Comparison of ENCODE assay signal across 14 cellular contexts in genomic region chr16:6018848-6019489, GRCh38.
DNase-seq lines count a peak whose midpoint lies in the region; ATAC-seq, FAIRE-seq and TF ChIP-seq lines count a peak whose summit lies in the region.
"Had no signal": no experiment of that assay in that cellular context is flagged by ENCODE, and none has a peak within 500 bp of the region (broad histone marks: within the 10 kb centered on the region; RNA-seq: fewer than 3 reads in every experiment).

No MANE protein-coding gene starts in this region.

- H3K18ac ChIP-seq in H1 (ENCODE audit: extremely low read depth, low read length), result no peak overlapping the region; the same call in none of the 2 replicates

- no peaks in the 10 kb centered on the region for H4K20me1 ChIP-seq in H1 (replicated peaks in 1 of 2; ENCODE audit: control insufficient read depth in 1 of 2, insufficient read depth in 2 of 2, low read length in 2 of 2)

- no peak overlapping the region for H3K56ac ChIP-seq in H1 (replicated peaks; ENCODE audit: insufficient read length, low read depth, low read length)

- DNase-seq in DMS79 (lab: John Stamatoyannopoulos, UW), result peak; percentile 37
- DNase-seq in NCI-H69 (lab: John Stamatoyannopoulos, UW), result peak; percentile 16
- DNase-seq in H1 (ENCODE audit: low read depth in 1 of 2, low spot score in 2 of 2), result peak in 1 of 2 experiments; percentile 67
- no peak for DNase-seq in mucosa of descending colon
- DNase-seq in NCI-H345 (lab: John Stamatoyannopoulos, UW), result no peak
- DNase-seq in Peyer's patch, result no peak
- no peak for DNase-seq in NCI-H1930 (lab: John Stamatoyannopoulos, UW)
- DNase-seq: activated CD4-positive, alpha-beta T cell treated with anti-CD3 and anti-CD28 coated beads, Interleukin-2, amount 50 U/mL, for 1 hour; activated T-cell treated with anti-CD3 and anti-CD28 coated beads, Interleukin-2, amount 50 U/mL, for 4 hours; hippocampal formation; SJCRH30; stimulated activated CD4-positive, alpha-beta T cell treated with anti-CD3 and anti-CD28 coated beads, Interleukin-4, amount 100 ng/mL, for 4 hours had no signal

- H3K4ac ChIP-seq in H1 (replicated peaks; ENCODE audit: insufficient read length, low read depth, low read length), result no peak overlapping the region

- intact Hi-C loops in mucosa of descending colon (cut with DNase I, micrococcal nuclease), result no loop called here

- no peaks in the 10 kb centered on the region for H3K9me3 ChIP-seq in H1 (ENCODE audit: insufficient read depth in 2 of 2, low read depth in 1 of 2, low read length in 1 of 2)
- no peaks in the 10 kb centered on the region for H3K9me3 ChIP-seq in mucosa of descending colon
- peaks cover 0 to 10% (median 0%) of the 10 kb centered on the region in 4 donors for H3K9me3 ChIP-seq in Peyer's patch
- H3K9me3 ChIP-seq: SJCRH30 had no signal

- no peak overlapping the region for H2BK20ac ChIP-seq in H1 (ENCODE audit: low read length)

- TF ChIP-seq CTCF in H1 (IDR thresholded peaks at IDR 0.05; ENCODE audit: control extremely low read depth in 1 of 3, insufficient read depth in 1 of 3, low read depth in 1 of 3, low read length in 3 of 3) (no peak), mucosa of descending colon (IDR thresholded peaks at IDR 0.05) (no peak), Peyer's patch (IDR thresholded peaks at IDR 0.05) (no peak)

- H2BK12ac ChIP-seq in H1 (ENCODE audit: low read depth, low read length), result no peak overlapping the region

- no peak overlapping the region for H4K5ac ChIP-seq in H1 (ENCODE audit: insufficient read length, low read depth, low read length)

- peak overlapping the region; percentile 83; the same call in 1 of the 2 replicates for H4K8ac ChIP-seq in H1 (ENCODE audit: extremely low read depth, insufficient read depth, low read length)

- CTCF ChIA-PET in H1 (lab: Charles Lee; ENCODE audit: partially characterized antibody), result interaction anchor here (0.5 to 0.8 kb wide), 2 partner anchors 127 to 1491 kb away, joined by 3 to 4 read pairs; no protein-coding TSS in a partner anchor

- H3K9ac ChIP-seq in H1 (replicated peaks in 1 of 4; ENCODE audit: extremely low read depth in 1 of 4, low read depth in 3 of 4, low read length in 3 of 4), result no peak overlapping the region; a peak in 1 of 7 replicates

- WGBS in H1 (ENCODE audit: extremely low coverage in 1 of 2, insufficient coverage in 1 of 2, insufficient read length in 1 of 2, insufficient replicate concordance in 2 of 2, low coverage in 1 of 2, low lambda C conversion rate in 2 of 2, missing lambda C conversion rate in 1 of 2), 2 experiments, result 5% methylated on average over 38 of the region's 59 CpGs; no CpG with 5 or more reads in 1 of the 2 experiments

- peak; percentile 32 for ATAC-seq in mucosa of descending colon
- no peak for ATAC-seq in HG03460 (IDR thresholded peaks at IDR 0.05; ENCODE audit: unreplicated experiment)
- ATAC-seq: activated T-cell treated with anti-CD3 and anti-CD28 coated beads, Interleukin-2, amount 50 U/mL, for 4 hours had no signal

- TF ChIP-seq RAD21 in H1 (IDR thresholded peaks at IDR 0.05 in 1 of 2, conservative IDR thresholded peaks at IDR 0.05 in 1 of 2; ENCODE audit: low read depth in 2 of 2, low read length in 2 of 2), result no peak

- POLR2A ChIA-PET in H1 (lab: Charles Lee; ENCODE audit: partially characterized antibody), result no interaction called here

- peak overlapping the region; percentile 41 to 69 (median 64) for H3K4me3 ChIP-seq in H1 (ENCODE audit: extremely low read depth in 1 of 4, insufficient read depth in 2 of 4, low read depth in 3 of 4, low read length in 4 of 4)
- H3K4me3 ChIP-seq in mucosa of descending colon, result no peak overlapping the region
- no peak overlapping the region for H3K4me3 ChIP-seq in Peyer's patch
- H3K4me3 ChIP-seq: SJCRH30, tibial nerve had no signal

- H3K36me3 ChIP-seq in H1 (ENCODE audit: control insufficient read depth in 2 of 4, insufficient read depth in 4 of 4, low read length in 3 of 4) (no peaks in the 10 kb centered on the region), mucosa of descending colon (ENCODE audit: low read depth) (no peaks in the 10 kb centered on the region), Peyer's patch (no peaks in the 10 kb centered on the region)
- H3K36me3 ChIP-seq: SJCRH30, tibial nerve had no signal

- no peak for TF ChIP-seq POLR2A in H1 (IDR thresholded peaks at IDR 0.05; ENCODE audit: control extremely low read depth in 1 of 2, low read depth in 2 of 2, low read length in 2 of 2)
- TF ChIP-seq POLR2A in Peyer's patch (IDR thresholded peaks at IDR 0.05), result no peak

- H2BK120ac ChIP-seq in H1 (replicated peaks; ENCODE audit: low read depth, low read length), result no peak overlapping the region

- FAIRE-seq in H1 (lab: Jason Lieb, UNC), result no peak

- H3K27ac ChIP-seq in H1 (ENCODE audit: low read depth, low read length) (no peak overlapping the region), Peyer's patch (no peak overlapping the region)
- H3K27ac ChIP-seq: SJCRH30, tibial nerve had no signal

- peaks cover 18% of the 10 kb centered on the region; the same call in 1 of the 2 replicates for H3K23me2 ChIP-seq in H1 (ENCODE audit: low read depth, low read length)

- H3K27me3 ChIP-seq in H1 (replicated peaks in 1 of 4; ENCODE audit: control insufficient read depth in 3 of 4, extremely low read depth in 1 of 4, insufficient read depth in 3 of 4, low read length in 3 of 4) (peaks cover 19 to 41% (median 36%) of the 10 kb centered on the region in 4 experiments), Peyer's patch (peaks cover 0 to 12% of the 10 kb centered on the region in 2 donors)
- H3K27me3 ChIP-seq: SJCRH30 had no signal

- peak overlapping the region; percentile 88 to 97 for H3K4me2 ChIP-seq in H1 (ENCODE audit: insufficient read depth in 1 of 2, low read depth in 2 of 2, low read length in 2 of 2)

- no peak overlapping the region for H2BK15ac ChIP-seq in H1 (ENCODE audit: low read length)

- no peak overlapping the region for H3K14ac ChIP-seq in H1 (ENCODE audit: insufficient read length)

- no peak overlapping the region for H2AFZ ChIP-seq in H1 (ENCODE audit: low read length)

- H3K23ac ChIP-seq in H1 (ENCODE audit: insufficient read length), result no peak overlapping the region

- H4K91ac ChIP-seq in H1 (replicated peaks; ENCODE audit: insufficient read length, low read length), result peak overlapping the region; percentile 64

- no peaks in the 10 kb centered on the region for H3K79me2 ChIP-seq in H1 (ENCODE audit: control insufficient read depth in 1 of 2, insufficient read depth in 2 of 2, low read length in 2 of 2)

- no peaks in the 10 kb centered on the region for H3K79me1 ChIP-seq in H1 (ENCODE audit: low read depth, low read length)

- H2BK5ac ChIP-seq in H1 (ENCODE audit: low read depth, low read length), result no peak overlapping the region

- no peak overlapping the region for H2AK5ac ChIP-seq in H1 (ENCODE audit: low read depth, low read length)

- H3K4me1 ChIP-seq in H1 (replicated peaks in 1 of 4; ENCODE audit: control insufficient read depth in 3 of 4, insufficient read depth in 4 of 4, low read length in 3 of 4) (peaks cover 0 to 4% (median under 1%) of the 10 kb centered on the region in 4 experiments; a peak in 3 of 7 replicates), mucosa of descending colon (ENCODE audit: low read depth) (no peaks in the 10 kb centered on the region), Peyer's patch (no peaks in the 10 kb centered on the region)
- H3K4me1 ChIP-seq: SJCRH30 had no signal

- no peak for TF ChIP-seq EP300 in H1 (IDR thresholded peaks at IDR 0.05; ENCODE audit: borderline replicate concordance in 1 of 2, low read depth in 2 of 2, low read length in 2 of 2)

TF ChIP-seq in H1, 55 proteins besides CTCF, POLR2A, EP300 and RAD21:
- TF ChIP-seq, protein P1, sequence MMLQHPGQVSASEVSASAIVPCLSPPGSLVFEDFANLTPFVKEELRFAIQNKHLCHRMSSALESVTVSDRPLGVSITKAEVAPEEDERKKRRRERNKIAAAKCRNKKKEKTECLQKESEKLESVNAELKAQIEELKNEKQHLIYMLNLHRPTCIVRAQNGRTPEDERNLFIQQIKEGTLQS (IDR thresholded peaks at IDR 0.05; ENCODE audit: insufficient read depth, low read depth, low read length), result no peak
- no peak for TF ChIP-seq RXRA (IDR thresholded peaks at IDR 0.05; ENCODE audit: insufficient read depth, low read depth, low read length)
- no peak for TF ChIP-seq CEBPB (IDR thresholded peaks at IDR 0.05; ENCODE audit: low read depth, low read length)
- TF ChIP-seq RBBP5 (IDR thresholded peaks at IDR 0.05; ENCODE audit: borderline replicate concordance, low read depth, low read length), result 0 out of 2 replicates have a peak, but pooled peaks have one; percentile 16
- TF ChIP-seq TEAD4 (IDR thresholded peaks at IDR 0.05; ENCODE audit: low read depth, low read length), result no peak
- no peak for TF ChIP-seq TCF12 (IDR thresholded peaks at IDR 0.05; ENCODE audit: low read depth, low read length)
- no peak for TF ChIP-seq USF2 (IDR thresholded peaks at IDR 0.05; ENCODE audit: low read length)
- TF ChIP-seq KDM4A (IDR thresholded peaks at IDR 0.05; ENCODE audit: low read depth, low read length, severe bottlenecking), result peak; percentile 29
- TF ChIP-seq SUZ12 (IDR thresholded peaks at IDR 0.05; ENCODE audit: low read length), result peak; percentile 61; the same call in 1 of the 2 replicates
- no peak for TF ChIP-seq PHF8 (conservative IDR thresholded peaks at IDR 0.05; ENCODE audit: low read depth, low read length)
- TF ChIP-seq POLR2AphosphoS5 (IDR thresholded peaks at IDR 0.05; ENCODE audit: low read depth, low read length), result no peak
- no peak for TF ChIP-seq SP1 (IDR thresholded peaks at IDR 0.05; ENCODE audit: low read depth, low read length)
- no peak for TF ChIP-seq TBP (IDR thresholded peaks at IDR 0.05; ENCODE audit: low read depth, low read length)

Comparison
In these comparisons a context has a peak if more than half of its experiments do, and no peak if none do; other contexts are left out.
1. DNase-seq: peak in DMS79 (single experiment) and NCI-H69 (single experiment); none in mucosa of descending colon (0 of 3), NCI-H345 (single experiment), Peyer's patch (0 of 3) and NCI-H1930 (0 of 2).
2. H3K4me3 ChIP-seq: peak in H1 (4 of 4); none in mucosa of descending colon (single experiment) and Peyer's patch (0 of 4).